ENCODE assay signal across 9 cellular contexts in genomic region chr11:111730871-111731591, GRCh38. TPM values are rescaled to one million over a fixed set of nuclear protein-coding genes. Genes with fewer than 3 reads are reported as not detected.
DNase-seq lines count a peak whose midpoint lies in the region; ATAC-seq, FAIRE-seq and TF ChIP-seq lines count a peak whose summit lies in the region.
"Had no signal": no experiment of that assay in that cellular context is flagged by ENCODE, and none has a peak within 500 bp of the region (broad histone marks: within the 10 kb centered on the region; RNA-seq: fewer than 3 reads in every experiment).

No MANE protein-coding gene starts in this region.

- H3K36me3 ChIP-seq in SJCRH30 (no peaks in the 10 kb centered on the region; the same call in 1 of the 2 replicates), cardiac muscle cell (no peaks in the 10 kb centered on the region), skeletal muscle satellite cell (ENCODE audit: insufficient read depth, low read length) (peaks cover 16% of the 10 kb centered on the region)

- H3K27me3 ChIP-seq in SJCRH30 (no peaks in the 10 kb centered on the region), cardiac muscle cell (no peaks in the 10 kb centered on the region), skeletal muscle satellite cell (ENCODE audit: control insufficient read depth, insufficient read depth, low read length) (no peaks in the 10 kb centered on the region)

- no peak for ATAC-seq in HG03159 (IDR thresholded peaks at IDR 0.05; ENCODE audit: unreplicated experiment)

- FAIRE-seq in HTR-8/SVneo (lab: Jason Lieb, UNC) (peak; percentile 95), GM12891 (lab: Jason Lieb, UNC) (no peak)

- peak overlapping the region; percentile 53 for H3K27ac ChIP-seq in SJCRH30
- H3K27ac ChIP-seq in cardiac muscle cell: peak overlapping the region; percentile 91

- no peak for TF ChIP-seq CTCF in cardiac muscle cell (IDR thresholded peaks at IDR 0.05; ENCODE audit: low read depth, low read length)

- peak overlapping the region; percentile 37 for H3K4me2 ChIP-seq in skeletal muscle satellite cell (ENCODE audit: low read length)

- no peak for DNase-seq in HTR-8/SVneo (ENCODE audit: insufficient read length, low spot score)
- DNase-seq in SJCRH30: peak; percentile 62 to 78
- no peak for DNase-seq in cardiac muscle cell (ENCODE audit: low read depth in 1 of 2, low spot score in 1 of 2)
- no peak for DNase-seq in activated naive CD4-positive, alpha-beta T cell (lab: John Stamatoyannopoulos, UW)
- DNase-seq in ecto neural progenitor cell (ENCODE audit: low spot score): no peak
- DNase-seq in GM12891 (ENCODE audit: insufficient read length, low spot score): no peak
- DNase-seq: T1000 had no signal

- H3K9ac ChIP-seq in skeletal muscle satellite cell (ENCODE audit: low read depth, low read length): peak overlapping the region; percentile 57

- H3K9me3 ChIP-seq in SJCRH30 (replicated peaks) (no peaks in the 10 kb centered on the region), cardiac muscle cell (ENCODE audit: low read depth) (no peaks in the 10 kb centered on the region), skeletal muscle satellite cell (replicated peaks; ENCODE audit: low read length) (no peaks in the 10 kb centered on the region)

- H3K4me1 ChIP-seq in SJCRH30 (peaks cover 38% of the 10 kb centered on the region), cardiac muscle cell (ENCODE audit: low read depth) (peaks cover 43% of the 10 kb centered on the region), skeletal muscle satellite cell (ENCODE audit: control insufficient read depth, insufficient read depth, low read length) (peaks cover 65% of the 10 kb centered on the region)

- peak overlapping the region; percentile 21; the same call in 1 of the 2 replicates for H3K4me3 ChIP-seq in SJCRH30
- H3K4me3 ChIP-seq in cardiac muscle cell: no peak overlapping the region
- H3K4me3 ChIP-seq in skeletal muscle satellite cell (ENCODE audit: low read length): no peak overlapping the region

- TF ChIP-seq POLR2A in GM12891 (IDR thresholded peaks at IDR 0.05; ENCODE audit: low read depth, low read length): no peak

TF ChIP-seq in GM12891, 5 proteins besides CTCF, POLR2A, EP300 and RAD21:
- TF ChIP-seq SPI1 (IDR thresholded peaks at IDR 0.05; ENCODE audit: low read depth, low read length) (no peak), PAX5 (IDR thresholded peaks at IDR 0.05; ENCODE audit: insufficient read depth, low read length, severe bottlenecking) (no peak), TAF1 (IDR thresholded peaks at IDR 0.05; ENCODE audit: low read depth, low read length) (no peak), POLR2AphosphoS5 (IDR thresholded peaks at IDR 0.05; ENCODE audit: low read depth, low read length) (no peak)
TF ChIP-seq in GM12891: peak in this region for 0.

RNA-seq across cellular contexts. Expression of gene PPP2R1B, which starts 35.2 kb away (rescaled TPM):
- total RNA-seq in SJCRH30 (2014; rRNA removed; shearing (Covaris generic)): 29.8 and 35.4 TPM in 2 replicates
- 12.7 and 14.4 TPM in 2 replicates for total RNA-seq in cardiac muscle cell
- 13.2 and 14.2 TPM in 2 replicates for polyA plus RNA-seq in cardiac muscle cell
- total RNA-seq in skeletal muscle satellite cell (2012; rRNA removed): 24.1 and 25.8 TPM in 2 replicates
- polyA plus RNA-seq in GM12891 (2012; ENCODE audit: low read depth, missing spikeins): 12.8 TPM

Comparison
In these comparisons a context has a peak if more than half of its experiments do, and no peak if none do; other contexts are left out.
1. DNase-seq: peak in SJCRH30 (2 of 2); none in HTR-8/SVneo (single experiment), cardiac muscle cell (0 of 2), activated naive CD4-positive, alpha-beta T cell (0 of 4), ecto neural progenitor cell (single experiment) and GM12891 (single experiment).